ENCODE assay signal across 8 cellular contexts in genomic region chr1:16366722-16367257, GRCh38. TPM values are rescaled to one million over a fixed set of nuclear protein-coding genes. Genes with fewer than 3 reads are reported as not detected.
DNase-seq lines count a peak whose midpoint lies in the region; ATAC-seq and TF ChIP-seq lines count a peak whose summit lies in the region.

A gene with protein sequence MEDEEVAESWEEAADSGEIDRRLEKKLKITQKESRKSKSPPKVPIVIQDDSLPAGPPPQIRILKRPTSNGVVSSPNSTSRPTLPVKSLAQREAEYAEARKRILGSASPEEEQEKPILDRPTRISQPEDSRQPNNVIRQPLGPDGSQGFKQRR (plus strand): TSS chr1:16367242. CDS start chr1:16367258, 16 bp downstream.

- H3K4me2 ChIP-seq in parathyroid adenoma (ENCODE audit: low read length) = peak within 1 kb of the TSS; percentile 86

- H3K9ac ChIP-seq in parathyroid adenoma = peak within 1 kb of the TSS; percentile 80

- TF ChIP-seq CTCF in GM12865 (IDR thresholded peaks at IDR 0.05; ENCODE audit: insufficient read depth, low read depth, low read length, missing control alignments) (no peak), adrenal gland (IDR thresholded peaks at IDR 0.05) (no peak), parathyroid adenoma (IDR thresholded peaks at IDR 0.05) (no peak), tibial nerve (IDR thresholded peaks at IDR 0.05) (no peak)

- 2 to 5% (median 2%) methylated on average over 13 to 24 of the region's 24 CpGs for WGBS in adrenal gland, 4 donors
- WGBS in tibial nerve, 2 donors = 4 to 5% methylated on average over 12 to 24 of the region's 24 CpGs

- peaks cover 23% of the 10 kb centered on the region for H3K79me2 ChIP-seq in parathyroid adenoma

- H3K36me3 ChIP-seq in adrenal gland (replicated peaks in 1 of 2) (no peaks in the 10 kb centered on the region), parathyroid adenoma (ENCODE audit: control insufficient read depth, insufficient read depth, low read length) (no peaks in the 10 kb centered on the region), tibial nerve (no peaks in the 10 kb centered on the region)

- H3K4me1 ChIP-seq in adrenal gland (replicated peaks in 1 of 2) (peaks cover 13 to 53% of the 10 kb centered on the region in 2 donors), parathyroid adenoma (no peaks in the 10 kb centered on the region), tibial nerve (peaks cover 0 to 47% (median 14%) of the 10 kb centered on the region in 4 donors)

- no peaks in the 10 kb centered on the region for H3K27me3 ChIP-seq in adrenal gland
- no peaks in the 10 kb centered on the region for H3K27me3 ChIP-seq in parathyroid adenoma (ENCODE audit: control insufficient read depth, insufficient read depth, low read length)
- H3K27me3 ChIP-seq in tibial nerve = no peaks in the 10 kb centered on the region

- intact Hi-C loops in T-helper 1 cell treated with Interleukin-12 subunit alpha and Interleukin-12 subunit beta and Interleukin-4 antibody, amounts not matched to agents 30 ng/mL and 1 ng/mL, for 36 hours (cut with micrococcal nuclease) = loop anchor here (1.0 to 10.0 kb wide), 18 partner anchors 14 to 958 kb away; partner anchors contain the start of genes CPLANE2, DDI2, DNAJC16 and EFHD2
- intact Hi-C loops in adrenal gland (cut with DNase I) = no loop called here
- intact Hi-C loops in cardiac septum (cut with DNase I) = loop anchor here (1.0 to 5.0 kb wide), 4 partner anchors 14 to 184 kb away; partner anchors contain the start of genes CPLANE2, FBXO42 and NECAP2

- no peak for TF ChIP-seq POLR2A in adrenal gland (IDR thresholded peaks at IDR 0.05)
- TF ChIP-seq POLR2A in tibial nerve (IDR thresholded peaks at IDR 0.05) = no peak

- peak within 1 kb of the TSS; percentile 92 for H2AFZ ChIP-seq in parathyroid adenoma

- H3K4me3 ChIP-seq in GM12865 (ENCODE audit: low read depth, low read length) (peak within 1 kb of the TSS; percentile 67), adrenal gland (peak within 1 kb of the TSS; percentile 13 to 91 (median 70)), parathyroid adenoma (ENCODE audit: low read depth, low read length) (peak within 1 kb of the TSS; percentile 85), tibial nerve (peak within 1 kb of the TSS; percentile 56 to 79 (median 71))

- peak in 1 of 2 donors; percentile 26 for TF ChIP-seq EP300 in tibial nerve (IDR thresholded peaks at IDR 0.05)

- H3K27ac ChIP-seq in adrenal gland (peak within 1 kb of the TSS; percentile 91 to 99 (median 96)), parathyroid adenoma (peak within 1 kb of the TSS; percentile 95), tibial nerve (peak within 1 kb of the TSS; percentile 95 to 99 (median 98))

- H3K9me3 ChIP-seq in adrenal gland (replicated peaks in 1 of 3) (no peaks in the 10 kb centered on the region), parathyroid adenoma (ENCODE audit: control insufficient read depth, low read length) (no peaks in the 10 kb centered on the region), tibial nerve (no peaks in the 10 kb centered on the region)

- ATAC-seq in HG02884 (IDR thresholded peaks at IDR 0.05; ENCODE audit: unreplicated experiment) = peak; percentile 72

- DNase-seq in GM12865 (ENCODE audit: low read depth) (peak; percentile 99), NCI-H146 treated with DMSO at 0.1 percent for 48 hours (lab: John Stamatoyannopoulos, UW; ENCODE audit: unreplicated experiment) (peak; percentile 92), adrenal gland (peak; percentile 96 to 99 (median 97)), cardiac septum (ENCODE audit: low spot score) (peak; percentile 98), tibial nerve (ENCODE audit: low spot score in 2 of 2) (peak; percentile 96 to 97)

RNA-seq across cellular contexts. Expression of the gene that starts here (rescaled TPM):
- total RNA-seq in T-helper 1 cell treated with Interleukin-12 subunit alpha and Interleukin-12 subunit beta and Interleukin-4 antibody, amounts not matched to agents 30 ng/mL and 1 ng/mL, for 36 hours = 179 and 189 TPM in 2 replicates
- 100 to 1,000 TPM in 4 of 8 donors, 10 to 100 TPM in 4; 56.2 to 152 (median 116) TPM for total RNA-seq in adrenal gland
- 10 to 100 TPM; 46.8 to 78.9 (median 64.1) TPM for polyA plus RNA-seq in adrenal gland
- 101 TPM for total RNA-seq in cardiac septum
- 10 to 100 TPM; 51.1 to 69.0 (median 59.6) TPM for total RNA-seq in tibial nerve

Comparison
In these comparisons a context has a peak if more than half of its experiments do, and no peak if none do; other contexts are left out.
1. Peak in every context shown above with its lines: DNase-seq, ATAC-seq, H3K4me3 ChIP-seq and H3K27ac ChIP-seq.
2. intact Hi-C loops: an anchor here in T-helper 1 cell treated with Interleukin-12 subunit alpha and Interleukin-12 subunit beta and Interleukin-4 antibody, amounts not matched to agents 30 ng/mL and 1 ng/mL, for 36 hours (1.0 to 10.0 kb wide) and cardiac septum (1.0 to 5.0 kb wide); none called in adrenal gland.